ENCODE assay signal across 26 cellular contexts in the genomic region with DNA sequence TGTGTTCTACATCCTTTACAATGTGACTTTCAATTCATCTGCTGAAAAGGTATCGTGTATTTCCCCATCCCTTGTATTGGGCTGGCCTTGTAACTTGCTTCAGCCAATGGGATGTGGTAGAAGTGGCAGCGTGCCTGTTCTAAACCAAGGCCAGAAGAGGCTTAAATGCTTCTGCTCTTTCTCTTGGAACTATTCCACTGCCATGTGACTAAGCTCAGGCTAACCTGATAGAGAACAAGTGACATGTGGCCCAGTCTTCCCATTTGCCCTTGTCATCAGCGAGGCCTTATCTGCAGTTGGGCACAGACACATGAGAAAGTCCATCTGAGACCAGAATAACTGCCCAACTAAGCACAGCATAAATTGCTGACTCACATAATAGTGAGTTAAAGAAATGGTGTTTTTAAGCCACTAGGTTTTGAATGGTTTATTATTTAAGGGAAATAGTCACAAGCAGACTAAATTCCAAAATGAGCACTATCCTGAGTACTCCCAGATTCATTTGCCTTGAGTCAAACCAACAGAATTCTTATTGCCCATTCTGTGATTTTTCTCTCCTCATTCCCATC.
A peak's percentile ranks its signal among the peaks of the same experiment; 100 is the strongest.
DNase-seq lines count a peak whose midpoint lies in the region; TF ChIP-seq lines count a peak whose summit lies in the region.
"Had no signal": no experiment of that assay in that cellular context is flagged by ENCODE, and none has a peak within 500 bp of the region (broad histone marks: within the 10 kb centered on the region; RNA-seq: fewer than 3 reads in every experiment).

No MANE protein-coding gene starts in this region.

- H4K20me1 ChIP-seq in SK-N-SH (ENCODE audit: insufficient read depth) = no peaks in the 10 kb centered on the region
- no peaks in the 10 kb centered on the region for H4K20me1 ChIP-seq in MM.1S (ENCODE audit: insufficient read depth, low read length)

- H3K4me2 ChIP-seq in SK-N-SH = no peak overlapping the region
- no peak overlapping the region for H3K4me2 ChIP-seq in MM.1S (ENCODE audit: low read depth, low read length)

- no peak overlapping the region for H3K27ac Mint-ChIP-seq in endodermal cell
- H3K27ac Mint-ChIP-seq: activated CD4-positive, alpha-beta T cell treated with anti-CD3 and anti-CD28 coated beads, Interleukin-2, amount 10 ng/mL, durations not matched to agents 7 days and 5 days; CD8-positive, alpha-beta T cell had no signal

- H3K79me2 ChIP-seq in SK-N-SH (ENCODE audit: insufficient read depth) (no peaks in the 10 kb centered on the region), MM.1S (ENCODE audit: low read length) (no peaks in the 10 kb centered on the region)

- H3K4me1 ChIP-seq in cardiac muscle cell (ENCODE audit: low read depth) = no peaks in the 10 kb centered on the region
- H3K4me1 ChIP-seq in SK-N-SH (ENCODE audit: control insufficient read depth in 1 of 2, insufficient read depth in 2 of 2, low read depth in 1 of 2, low read length in 1 of 2) = no peaks in the 10 kb centered on the region; a peak in 1 of 4 replicates
- no peaks in the 10 kb centered on the region for H3K4me1 ChIP-seq in endodermal cell (ENCODE audit: control insufficient read depth, insufficient read depth, low read length)
- no peaks in the 10 kb centered on the region for H3K4me1 ChIP-seq in MM.1S (ENCODE audit: low read length)
- H3K4me1 ChIP-seq: transverse colon had no signal

- no peak for TF ChIP-seq RAD21 in SK-N-SH (IDR thresholded peaks at IDR 0.05; ENCODE audit: low read length)

- H3K4me3 ChIP-seq in cardiac muscle cell (no peak overlapping the region), SK-N-SH (ENCODE audit: low read depth in 2 of 2, low read length in 1 of 2) (no peak overlapping the region), endodermal cell (ENCODE audit: low read length) (no peak overlapping the region), MM.1S (ENCODE audit: low read length) (no peak overlapping the region)
- H3K4me3 ChIP-seq: mucosa of descending colon, SK-N-MC, transverse colon had no signal

- H2AFZ ChIP-seq in SK-N-SH (ENCODE audit: low read depth) = no peak overlapping the region
- H2AFZ ChIP-seq in MM.1S (ENCODE audit: low read length) = no peak overlapping the region

- POLR2A ChIA-PET in SK-N-SH (lab: Yijun Ruan, JAX) = no interaction called here

- no peak for TF ChIP-seq CTCF in cardiac muscle cell (IDR thresholded peaks at IDR 0.05; ENCODE audit: low read depth, low read length)
- TF ChIP-seq CTCF in SK-N-SH (IDR thresholded peaks at IDR 0.05) = no peak
- no peak for TF ChIP-seq CTCF in endodermal cell (conservative IDR thresholded peaks at IDR 0.05)
- no peak for TF ChIP-seq CTCF in MM.1S (IDR thresholded peaks at IDR 0.05; ENCODE audit: low read length)

- H3K27ac ChIP-seq in cardiac muscle cell (no peak overlapping the region), SK-N-SH (ENCODE audit: low read depth in 2 of 2, low read length in 1 of 2) (no peak overlapping the region), endodermal cell (ENCODE audit: low read depth, low read length) (no peak overlapping the region), MM.1S (ENCODE audit: low read length) (no peak overlapping the region)
- H3K27ac ChIP-seq: SK-N-MC, transverse colon had no signal

- CTCF ChIA-PET in SK-N-SH (lab: Yijun Ruan, JAX) = interaction anchor here (1.3 to 1.9 kb wide), 4 partner anchors 9 to 234 kb away, joined by 5 to 12 read pairs (median 8); partner anchors contain the start of gene CPNE4

- no peak overlapping the region for H3K9ac ChIP-seq in SK-N-SH
- H3K9ac ChIP-seq in endodermal cell (ENCODE audit: extremely low read depth, low read length, poor library complexity, severe bottlenecking) = no peak overlapping the region
- H3K9ac ChIP-seq in MM.1S (ENCODE audit: low read length) = no peak overlapping the region

- H3K36me3 Mint-ChIP-seq in endodermal cell (ENCODE audit: low read depth) = no peaks in the 10 kb centered on the region
- H3K36me3 Mint-ChIP-seq: CD8-positive, alpha-beta T cell had no signal

- WGBS in SK-N-SH (ENCODE audit: low lambda C conversion rate) = 52% methylated on average over 3 of the region's 3 CpGs
- 91 to 100% methylated on average over 1 to 3 of the region's 3 CpGs for WGBS in endodermal cell (ENCODE audit: insufficient coverage in 1 of 2, insufficient read length in 1 of 2), 2 experiments

- no peaks in the 10 kb centered on the region for H3K9me3 Mint-ChIP-seq in endodermal cell
- H3K9me3 Mint-ChIP-seq: activated CD4-positive, alpha-beta T cell treated with anti-CD3 and anti-CD28 coated beads, Interleukin-2, amount 10 ng/mL, durations not matched to agents 7 days and 5 days; CD8-positive, alpha-beta T cell had no signal

- no peaks in the 10 kb centered on the region for H3K27me3 ChIP-seq in cardiac muscle cell
- H3K27me3 ChIP-seq in SK-N-SH (ENCODE audit: insufficient read depth) = no peaks in the 10 kb centered on the region
- H3K27me3 ChIP-seq in endodermal cell (ENCODE audit: control insufficient read depth, insufficient read depth, low read length, poor library complexity, severe bottlenecking) = peaks cover 51% of the 10 kb centered on the region
- no peaks in the 10 kb centered on the region for H3K27me3 ChIP-seq in MM.1S (replicated peaks; ENCODE audit: insufficient read depth, low read length)
- H3K27me3 ChIP-seq: transverse colon had no signal

- H3F3A ChIP-seq in SK-N-SH (replicated peaks; ENCODE audit: insufficient read depth) (no peaks in the 10 kb centered on the region), MM.1S (ENCODE audit: insufficient read depth, low read length) (no peaks in the 10 kb centered on the region)

- TF ChIP-seq EP300 in SK-N-SH (IDR thresholded peaks at IDR 0.05; ENCODE audit: borderline replicate concordance in 1 of 2, low read depth in 1 of 2, low read length in 1 of 2) = no peak

- H3K9me3 ChIP-seq in cardiac muscle cell (ENCODE audit: low read depth) (no peaks in the 10 kb centered on the region), SK-N-SH (no peaks in the 10 kb centered on the region), endodermal cell (ENCODE audit: control insufficient read depth, low read length) (no peaks in the 10 kb centered on the region), MM.1S (replicated peaks; ENCODE audit: insufficient read depth, low read length) (no peaks in the 10 kb centered on the region)
- H3K9me3 ChIP-seq: mucosa of descending colon, transverse colon had no signal

- H3K27me3 Mint-ChIP-seq in endodermal cell (ENCODE audit: insufficient read depth) = peaks cover 15% of the 10 kb centered on the region

- peak; percentile 15 for DNase-seq in NCI-H82 (lab: John Stamatoyannopoulos, UW)
- DNase-seq in NCI-H82 treated with DMSO at 0.1 percent for 48 hours (lab: John Stamatoyannopoulos, UW; ENCODE audit: unreplicated experiment) = no peak
- DNase-seq in astrocyte of the hippocampus (ENCODE audit: low read depth, low spot score) = peak; percentile 18
- DNase-seq in cardiac muscle cell (ENCODE audit: low read depth in 1 of 2, low spot score in 1 of 2) = peak; percentile 27 to 37
- DNase-seq in renal cortical epithelial cell (ENCODE audit: low read depth) = peak; percentile 10
- DNase-seq in SK-N-SH = no peak
- no peak for DNase-seq in endodermal cell
- no peak for DNase-seq in MM.1S
- DNase-seq: activated CD4-positive, alpha-beta T cell treated with anti-CD3 and anti-CD28 coated beads, Interleukin-2, amount 10 ng/mL, durations not matched to agents 7 days and 5 days; activated naive CD4-positive, alpha-beta T cell treated with Interleukin-2 at 50 U/mL for 16 hours; activated T-cell treated with anti-CD3 and anti-CD28 coated beads, Interleukin-2, amount 50 U/mL, for 48 hours; AML-193; amniotic stem cell; caudate nucleus; CD8-positive, alpha-beta T cell; dermis blood vessel endothelial cell; DMS 273 treated with DMSO at 0.1 percent for 48 hours; foreskin melanocyte; mucosa of descending colon; NCI-H1436; NCI-H510A treated with DMSO at 0.1 percent for 48 hours; posterior cingulate gyrus; stimulated activated CD8-positive, alpha-beta memory T cell treated with anti-CD3 and anti-CD28 coated beads, Interleukin-4, amount 100 ng/mL, for 48 hours; T-helper 2 cell; transverse colon had no signal

- no peak overlapping the region for H3K4me3 Mint-ChIP-seq in endodermal cell
- H3K4me3 Mint-ChIP-seq: activated CD4-positive, alpha-beta T cell treated with anti-CD3 and anti-CD28 coated beads, Interleukin-2, amount 10 ng/mL, durations not matched to agents 7 days and 5 days; CD8-positive, alpha-beta T cell had no signal

- H3K4me1 Mint-ChIP-seq in endodermal cell = peaks cover 6% of the 10 kb centered on the region
- H3K4me1 Mint-ChIP-seq: activated CD4-positive, alpha-beta T cell treated with anti-CD3 and anti-CD28 coated beads, Interleukin-2, amount 10 ng/mL, durations not matched to agents 7 days and 5 days had no signal

- H3K36me3 ChIP-seq in cardiac muscle cell (no peaks in the 10 kb centered on the region), SK-N-SH (replicated peaks in 1 of 2; ENCODE audit: control insufficient read depth in 1 of 2, insufficient read depth in 2 of 2, low read length in 1 of 2) (no peaks in the 10 kb centered on the region), endodermal cell (ENCODE audit: control insufficient read depth, insufficient read depth, low read length) (no peaks in the 10 kb centered on the region), MM.1S (replicated peaks; ENCODE audit: insufficient read depth, low read length) (no peaks in the 10 kb centered on the region)
- H3K36me3 ChIP-seq: transverse colon had no signal

- no peaks in the 10 kb centered on the region for H3K9me2 ChIP-seq in SK-N-SH
- no peaks in the 10 kb centered on the region for H3K9me2 ChIP-seq in MM.1S (replicated peaks; ENCODE audit: insufficient read depth, low read length)

TF ChIP-seq in SK-N-SH, 30 proteins besides CTCF, POLR2A, EP300 and RAD21 (continues in another document):
- TF ChIP-seq PBX3 (IDR thresholded peaks at IDR 0.05) = no peak
- no peak for TF ChIP-seq TEAD4 (IDR thresholded peaks at IDR 0.05; ENCODE audit: borderline replicate concordance, insufficient read depth)
- no peak for TF ChIP-seq TCF12 (IDR thresholded peaks at IDR 0.05)
- no peak for TF ChIP-seq GATA2 (CRISPR knock-in tag; IDR thresholded peaks at IDR 0.05)
- TF ChIP-seq NFIC (IDR thresholded peaks at IDR 0.05; ENCODE audit: borderline replicate concordance) = no peak
- no peak for TF ChIP-seq POLR2AphosphoS5 (IDR thresholded peaks at IDR 0.05; ENCODE audit: low read depth, low read length)
- TF ChIP-seq TAF1 (IDR thresholded peaks at IDR 0.05; ENCODE audit: borderline replicate concordance, low read depth, low read length) = no peak
- TF ChIP-seq CHD2 (IDR thresholded peaks at IDR 0.05; ENCODE audit: low read length, partially characterized antibody) = no peak
- TF ChIP-seq GABPA (IDR thresholded peaks at IDR 0.05; ENCODE audit: low read depth) = no peak

Comparison
In these comparisons a context has a peak if more than half of its experiments do, and no peak if none do; other contexts are left out.
1. DNase-seq: peak in NCI-H82 (single experiment), astrocyte of the hippocampus (single experiment), cardiac muscle cell (2 of 2) and renal cortical epithelial cell (single experiment); none in NCI-H82 treated with DMSO at 0.1 percent for 48 hours (single experiment), SK-N-SH (single experiment), endodermal cell (single experiment) and MM.1S (single experiment).